In genomic region chr11:41716862-41717261, GRCh38 we compare ENCODE assay signal across 32 cellular contexts.
"Had no signal": no experiment of that assay in that cellular context is flagged by ENCODE, and none has a peak within 500 bp of the region (broad histone marks: within the 10 kb centered on the region; RNA-seq: fewer than 3 reads in every experiment).

No MANE protein-coding gene starts in this region.

- H3K27me3 ChIP-seq: MG63 had no signal

- H3K27ac Mint-ChIP-seq: activated CD4-positive, alpha-beta memory T cell treated with anti-CD3 and anti-CD28 coated beads, Interleukin-2, amount 10 ng/mL, durations not matched to agents 7 days and 5 days; activated CD8-positive, alpha-beta memory T cell treated with anti-CD3 and anti-CD28 coated beads, Interleukin-2, amount 10 ng/mL, durations not matched to agents 7 days and 5 days; activated naive CD4-positive, alpha-beta T cell treated with anti-CD3 and anti-CD28 coated beads, Interleukin-2, amount 10 ng/mL, durations not matched to agents 7 days and 5 days; activated naive CD8-positive, alpha-beta T cell; activated naive CD8-positive, alpha-beta T cell treated with anti-CD3 and anti-CD28 coated beads, Interleukin-2, amount 50 U/mL, for 24 hours; brain had no signal

- DNase-seq: activated CD4-positive, alpha-beta memory T cell treated with anti-CD3 and anti-CD28 coated beads, Interleukin-2, amount 10 ng/mL, durations not matched to agents 7 days and 5 days; activated CD4-positive, alpha-beta T cell treated with anti-CD3 and anti-CD28 coated beads for 1 hour; activated CD4-positive, alpha-beta T cell treated with anti-CD3 and anti-CD28 coated beads for 48 hours; activated CD4-positive, CD25-positive, alpha-beta regulatory T cell; activated CD8-positive, alpha-beta memory T cell treated with anti-CD3 and anti-CD28 coated beads for 24 hours; activated CD8-positive, alpha-beta memory T cell treated with anti-CD3 and anti-CD28 coated beads, Interleukin-2, amount 10 ng/mL, durations not matched to agents 7 days and 5 days; activated CD8-positive, alpha-beta memory T cell treated with anti-CD3 and anti-CD28 coated beads, Interleukin-2, amount 50 U/mL, for 48 hours; activated effector memory CD4-positive, alpha-beta T cell treated with Interleukin-2 at 50 U/mL for 16 hours; activated naive CD4-positive, alpha-beta T cell treated with anti-CD3 and anti-CD28 coated beads, Interleukin-2, amount 10 ng/mL, durations not matched to agents 7 days and 5 days; activated naive CD8-positive, alpha-beta T cell treated with anti-CD3 and anti-CD28 coated beads, Interleukin-2, amount 50 U/mL, for 24 hours; activated T-cell treated with anti-CD3 and anti-CD28 coated beads, Interleukin-2, amount 50 U/mL, for 48 hours; anterior cingulate cortex; caudate nucleus; cerebellar nuclear complex; Kasumi-1; MG63; NCI-H1048; NCI-H1417; NCI-H146; NCI-H187; NCI-H2081; NCI-H226; NCI-H446 treated with DMSO at 0.1 percent for 48 hours; NCI-H524; NCI-H69; NCI-H82; Right ventricle myocardium superior; T1000; WERI-Rb-1 had no signal

- ATAC-seq: activated CD8-positive, alpha-beta memory T cell treated with anti-CD3 and anti-CD28 coated beads, Interleukin-2, amount 10 ng/mL, durations not matched to agents 7 days and 5 days; activated naive CD8-positive, alpha-beta T cell treated with anti-CD3 and anti-CD28 coated beads, Interleukin-2, amount 50 U/mL, for 24 hours had no signal

- FAIRE-seq: bronchial epithelial cell had no signal

- H3K36me3 Mint-ChIP-seq: activated CD8-positive, alpha-beta memory T cell treated with anti-CD3 and anti-CD28 coated beads, Interleukin-2, amount 10 ng/mL, durations not matched to agents 7 days and 5 days; activated naive CD4-positive, alpha-beta T cell treated with anti-CD3 and anti-CD28 coated beads, Interleukin-2, amount 10 ng/mL, durations not matched to agents 7 days and 5 days; activated naive CD8-positive, alpha-beta T cell; brain had no signal

- H3K4me1 Mint-ChIP-seq: activated CD4-positive, alpha-beta memory T cell treated with anti-CD3 and anti-CD28 coated beads, Interleukin-2, amount 10 ng/mL, durations not matched to agents 7 days and 5 days; activated CD8-positive, alpha-beta memory T cell treated with anti-CD3 and anti-CD28 coated beads, Interleukin-2, amount 10 ng/mL, durations not matched to agents 7 days and 5 days; activated naive CD4-positive, alpha-beta T cell treated with anti-CD3 and anti-CD28 coated beads, Interleukin-2, amount 10 ng/mL, durations not matched to agents 7 days and 5 days; activated naive CD8-positive, alpha-beta T cell treated with anti-CD3 and anti-CD28 coated beads, Interleukin-2, amount 50 U/mL, for 24 hours had no signal

- H3K27me3 Mint-ChIP-seq: activated CD4-positive, alpha-beta memory T cell treated with anti-CD3 and anti-CD28 coated beads, Interleukin-2, amount 10 ng/mL, durations not matched to agents 7 days and 5 days; activated CD8-positive, alpha-beta memory T cell treated with anti-CD3 and anti-CD28 coated beads, Interleukin-2, amount 10 ng/mL, durations not matched to agents 7 days and 5 days; activated naive CD4-positive, alpha-beta T cell treated with anti-CD3 and anti-CD28 coated beads, Interleukin-2, amount 10 ng/mL, durations not matched to agents 7 days and 5 days; activated naive CD8-positive, alpha-beta T cell; activated naive CD8-positive, alpha-beta T cell treated with anti-CD3 and anti-CD28 coated beads, Interleukin-2, amount 50 U/mL, for 24 hours had no signal

- H3K4me3 Mint-ChIP-seq: activated CD4-positive, alpha-beta memory T cell treated with anti-CD3 and anti-CD28 coated beads, Interleukin-2, amount 10 ng/mL, durations not matched to agents 7 days and 5 days; activated CD8-positive, alpha-beta memory T cell treated with anti-CD3 and anti-CD28 coated beads, Interleukin-2, amount 10 ng/mL, durations not matched to agents 7 days and 5 days; activated naive CD4-positive, alpha-beta T cell treated with anti-CD3 and anti-CD28 coated beads, Interleukin-2, amount 10 ng/mL, durations not matched to agents 7 days and 5 days; activated naive CD8-positive, alpha-beta T cell; activated naive CD8-positive, alpha-beta T cell treated with anti-CD3 and anti-CD28 coated beads, Interleukin-2, amount 50 U/mL, for 24 hours; brain had no signal

- H3K4me3 ChIP-seq: MG63 had no signal

- H3K9me3 ChIP-seq: MG63 had no signal

- H3K27ac ChIP-seq: WERI-Rb-1 had no signal

- H3K36me3 ChIP-seq: MG63, WERI-Rb-1 had no signal
